18 cellular contexts compared by ENCODE assay signal in the genomic region with DNA sequence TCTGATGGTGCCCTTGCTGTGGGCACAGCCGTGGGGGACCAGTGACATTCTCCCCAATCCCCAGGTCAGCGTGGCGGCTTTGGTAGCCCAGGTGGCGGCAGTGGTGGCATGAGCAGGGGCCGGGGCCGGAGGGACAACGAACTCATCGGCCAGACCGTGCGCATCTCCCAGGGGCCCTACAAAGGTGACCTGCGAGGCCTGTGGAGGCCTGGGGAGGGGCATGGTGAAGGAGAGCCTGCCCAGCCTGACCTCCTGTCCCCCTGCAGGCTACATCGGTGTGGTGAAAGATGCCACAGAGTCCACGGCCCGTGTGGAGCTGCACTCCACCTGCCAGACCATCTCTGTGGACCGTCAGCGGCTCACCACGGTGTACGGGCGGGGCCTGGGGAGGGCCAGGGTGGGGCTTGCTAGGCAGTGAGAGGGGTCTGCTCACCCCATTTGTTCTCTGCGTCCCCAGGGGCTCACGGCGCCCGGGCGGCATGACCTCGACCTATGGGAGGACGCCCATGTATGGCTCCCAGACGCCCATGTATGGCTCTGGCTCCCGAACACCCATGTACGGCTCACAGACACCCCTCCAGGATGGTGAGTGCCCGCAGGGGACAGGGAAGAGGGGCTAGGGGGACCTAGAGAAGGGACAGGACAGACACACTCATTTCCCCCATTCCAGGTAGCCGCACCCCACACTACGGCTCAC. TPM values are rescaled to one million over a fixed set of nuclear protein-coding genes. Genes with fewer than 3 reads are reported as not detected.
DNase-seq lines count a peak whose midpoint lies in the region; ATAC-seq, FAIRE-seq and TF ChIP-seq lines count a peak whose summit lies in the region.
"Had no signal": no experiment of that assay in that cellular context is flagged by ENCODE, and none has a peak within 500 bp of the region (broad histone marks: within the 10 kb centered on the region; RNA-seq: fewer than 3 reads in every experiment).

No MANE protein-coding gene starts in this region.

- in situ Hi-C loops in HepG2 (cut with HindIII; ENCODE audit: extremely low pct_ligation_motif_present, low pct_unique_long_range_greater_than_20kb): no loop called here

- no TSS peak for BruUV-seq in HepG2 (replicated peaks; lab: Mats Ljungman, UMichigan)

- no peaks in the 10 kb centered on the region for H3K79me2 ChIP-seq in HepG2 (ENCODE audit: insufficient read depth, low read length)

- TF ChIP-seq POLR2A in HepG2 (IDR thresholded peaks at IDR 0.05; ENCODE audit: insufficient read depth in 1 of 2, low read depth in 2 of 2, low read length in 2 of 2): no peak
- TF ChIP-seq POLR2A in right lobe of liver (IDR thresholded peaks at IDR 0.05): no peak
- TF ChIP-seq POLR2A in gastroesophageal sphincter (IDR thresholded peaks at IDR 0.05): no peak

- TF ChIP-seq CTCF in HepG2 (CRISPR knock-in tag; IDR thresholded peaks at IDR 0.05) (no peak), right lobe of liver (IDR thresholded peaks at IDR 0.05) (no peak), gastroesophageal sphincter (IDR thresholded peaks at IDR 0.05) (no peak)

- 100% methylated on average over 6 of the region's 32 CpGs for WGBS in HepG2 (ENCODE audit: low lambda C conversion rate)
- no CpG with 5 or more reads among the region's 32 CpGs for WGBS in right lobe of liver (ENCODE audit: insufficient coverage, low coverage, low lambda C conversion rate, missing lambda C conversion rate)
- WGBS in gastroesophageal sphincter (ENCODE audit: low coverage in 1 of 2), 2 donors: 83% methylated on average over 1 of the region's 32 CpGs; no CpG with 5 or more reads in 1 of the 2 donors

- H3K4me3 Mint-ChIP-seq in stimulated activated effector memory CD8-positive, alpha-beta T cell treated with anti-CD3 and anti-CD28 coated beads, Interleukin-12 subunit alpha, Interleukin-12 subunit beta, amount 100 ng/mL, for 72 hours: no peak overlapping the region
- H3K4me3 Mint-ChIP-seq: CD8-positive, alpha-beta T cell; GM23338 had no signal

- FAIRE-seq in HepG2 (lab: Jason Lieb, UNC): no peak
- FAIRE-seq: GM12878, GM19239 had no signal

- H3K27me3 ChIP-seq in HepG2 (ENCODE audit: control insufficient read depth in 1 of 2, insufficient read depth in 2 of 2, low read length in 2 of 2): no peaks in the 10 kb centered on the region; a peak in 1 of 5 replicates
- no peaks in the 10 kb centered on the region for H3K27me3 ChIP-seq in right lobe of liver
- no peaks in the 10 kb centered on the region for H3K27me3 ChIP-seq in gastroesophageal sphincter
- H3K27me3 ChIP-seq: BLaER1 treated with 17β-estradiol and CSF1 and Interleukin-3, amounts not matched to agents 10 nM and 100 nM; Peyer's patch had no signal

- CTCF ChIA-PET in HepG2 (lab: Yijun Ruan, JAX; ENCODE audit: low intra/inter-chr PET ratio, low total read pairs): no interaction called here

- ATAC-seq in HepG2 (peak; percentile 7), right lobe of liver (no peak), left lobe of liver (peak; percentile 10), gastroesophageal sphincter (no peak)
- no peak for ATAC-seq in stimulated activated effector memory CD8-positive, alpha-beta T cell treated with anti-CD3 and anti-CD28 coated beads, Interleukin-12 subunit alpha, Interleukin-12 subunit beta, amount 100 ng/mL, for 72 hours
- ATAC-seq: CD8-positive, alpha-beta T cell; GM12878; GM23338; Right ventricle myocardium inferior had no signal

- H3K36me3 Mint-ChIP-seq in stimulated activated effector memory CD8-positive, alpha-beta T cell treated with anti-CD3 and anti-CD28 coated beads, Interleukin-12 subunit alpha, Interleukin-12 subunit beta, amount 100 ng/mL, for 72 hours: peaks cover 94% of the 10 kb centered on the region

- intact Hi-C loops in HepG2 (cut with micrococcal nuclease; ENCODE audit: unreplicated experiment) (no loop called here), right lobe of liver (cut with DNase I) (loop anchor here in 1 of 2 donors (10.0 kb wide), 1 partner anchor 62 kb away; a partner anchor contains a TSS)

- no peaks in the 10 kb centered on the region for H3K4me1 ChIP-seq in HepG2 (ENCODE audit: insufficient read depth, low read length)
- no peaks in the 10 kb centered on the region for H3K4me1 ChIP-seq in right lobe of liver
- H3K4me1 ChIP-seq in gastroesophageal sphincter: no peaks in the 10 kb centered on the region
- H3K4me1 ChIP-seq: Peyer's patch had no signal

- DNase-seq in HepG2 (ENCODE audit: low spot score) (no peak), right lobe of liver (no peak), left lobe of liver (ENCODE audit: low spot score) (no peak), NCI-H1436 treated with DMSO at 0.1 percent for 48 hours (lab: John Stamatoyannopoulos, UW) (no peak)
- DNase-seq in stimulated activated effector memory CD8-positive, alpha-beta T cell treated with anti-CD3 and anti-CD28 coated beads, Interleukin-12 subunit alpha, Interleukin-12 subunit beta, amount 100 ng/mL, for 72 hours (ENCODE audit: low spot score in 2 of 2): no peak
- DNase-seq: Calu3; CD8-positive, alpha-beta T cell; EL; NCI-H1105; NCI-H1694 treated with DMSO at 0.1 percent for 48 hours; Peyer's patch had no signal

- no peak overlapping the region for H3K4me3 ChIP-seq in HepG2 (replicated peaks in 1 of 3; ENCODE audit: insufficient read depth in 1 of 3, low read depth in 2 of 3, low read length in 3 of 3)
- H3K4me3 ChIP-seq in right lobe of liver: no peak overlapping the region
- H3K4me3 ChIP-seq in gastroesophageal sphincter: no peak overlapping the region
- H3K4me3 ChIP-seq: BLaER1 treated with 17β-estradiol and CSF1 and Interleukin-3, amounts not matched to agents 10 nM and 100 nM; GM12878; GM23338; Peyer's patch had no signal

- no peak overlapping the region for H2AFZ ChIP-seq in HepG2 (ENCODE audit: low read length)
- H2AFZ ChIP-seq: GM23338 had no signal

- H3K9me3 ChIP-seq in HepG2 (ENCODE audit: low read length) (no peaks in the 10 kb centered on the region), right lobe of liver (no peaks in the 10 kb centered on the region), gastroesophageal sphincter (no peaks in the 10 kb centered on the region)
- H3K9me3 ChIP-seq: BLaER1 treated with 17β-estradiol and CSF1 and Interleukin-3, amounts not matched to agents 10 nM and 100 nM; Peyer's patch had no signal

- TF ChIP-seq EP300 in HepG2 (IDR thresholded peaks at IDR 0.05; ENCODE audit: low read depth in 2 of 2, low read length in 2 of 2) (no peak), HepG2 (CRISPR knock-in tag; IDR thresholded peaks at IDR 0.05; ENCODE audit: borderline replicate concordance) (no peak), gastroesophageal sphincter (IDR thresholded peaks at IDR 0.05) (no peak)

- H3K9me3 Mint-ChIP-seq in stimulated activated effector memory CD8-positive, alpha-beta T cell treated with anti-CD3 and anti-CD28 coated beads, Interleukin-12 subunit alpha, Interleukin-12 subunit beta, amount 100 ng/mL, for 72 hours: no peaks in the 10 kb centered on the region
- H3K9me3 Mint-ChIP-seq: CD8-positive, alpha-beta T cell; GM23338 had no signal

- TF ChIP-seq RAD21 in HepG2 (CRISPR knock-in tag; IDR thresholded peaks at IDR 0.05): no peak

- no peaks in the 10 kb centered on the region for H4K20me1 ChIP-seq in HepG2 (ENCODE audit: insufficient read depth, low read length)

- H3K36me3 ChIP-seq in HepG2 (replicated peaks in 1 of 2; ENCODE audit: control insufficient read depth in 1 of 2, insufficient read depth in 2 of 2, low read length in 2 of 2) (peaks cover 46 to 81% of the 10 kb centered on the region in 2 experiments), right lobe of liver (peaks cover 4 to 72% (median 36%) of the 10 kb centered on the region in 4 donors), gastroesophageal sphincter (peaks cover 0 to 92% of the 10 kb centered on the region in 2 donors)

- POLR2A ChIA-PET in HepG2 (lab: Yijun Ruan, JAX): no interaction called here

- H3K9ac ChIP-seq in HepG2 (ENCODE audit: insufficient read depth, low read depth, low read length): no peak overlapping the region

- H3K27ac Mint-ChIP-seq in stimulated activated effector memory CD8-positive, alpha-beta T cell treated with anti-CD3 and anti-CD28 coated beads, Interleukin-12 subunit alpha, Interleukin-12 subunit beta, amount 100 ng/mL, for 72 hours: peak overlapping the region; percentile 88
- H3K27ac Mint-ChIP-seq: CD8-positive, alpha-beta T cell; GM23338 had no signal

- H3K27ac ChIP-seq in HepG2 (ENCODE audit: extremely low read length, insufficient read depth, low read length): no peak overlapping the region
- H3K27ac ChIP-seq in right lobe of liver: no peak overlapping the region
- H3K27ac ChIP-seq in gastroesophageal sphincter: no peak overlapping the region
- H3K27ac ChIP-seq: BLaER1 treated with 17β-estradiol and CSF1 and Interleukin-3, amounts not matched to agents 10 nM and 100 nM; Peyer's patch had no signal

- H3K4me1 Mint-ChIP-seq in stimulated activated effector memory CD8-positive, alpha-beta T cell treated with anti-CD3 and anti-CD28 coated beads, Interleukin-12 subunit alpha, Interleukin-12 subunit beta, amount 100 ng/mL, for 72 hours: peaks cover 32% of the 10 kb centered on the region

- H3K4me2 ChIP-seq in HepG2 (ENCODE audit: low read depth, low read length): no peak overlapping the region
- H3K4me2 ChIP-seq: BLaER1 treated with 17β-estradiol and CSF1 and Interleukin-3, amounts not matched to agents 10 nM and 100 nM; GM23338 had no signal

RNA-seq across cellular contexts. Expression of a gene that starts 7.7 kb away (rescaled TPM):
- 89.1 and 91.1 TPM in 2 replicates for total RNA-seq in HepG2 (2016; rRNA removed; fragmentation: Illumina TruSeq; extraction: Trizol)
- total RNA-seq in HepG2 (2016; cell fraction: cytosol; rRNA removed; fragmentation: Illumina TruSeq; extraction: Trizol; ENCODE audit: low read depth): 37.5 and 47.3 TPM in 2 replicates
- 85.4 and 88.5 TPM in 2 replicates for total RNA-seq in HepG2 (2016; cell fraction: insoluble cytoplasmic fraction; rRNA removed; fragmentation: Illumina TruSeq; extraction: Trizol)
- 43.0 and 47.2 TPM in 2 replicates for total RNA-seq in HepG2 (2016; cell fraction: membrane; rRNA removed; fragmentation: Illumina TruSeq; extraction: Trizol)
- 57.0 and 65.5 TPM in 2 replicates for total RNA-seq in HepG2 (2016; cell fraction: nucleus; rRNA removed; fragmentation: Illumina TruSeq; extraction: Trizol)
- polyA plus RNA-seq in HepG2 (2011; rRNA removed): 90.0 and 92.5 TPM in 2 replicates
- 85.2 and 108 TPM in 2 replicates for polyA plus RNA-seq in HepG2 (2011; cell fraction: cytosol; rRNA removed)
- polyA plus RNA-seq in HepG2 (2011; cell fraction: nucleus; rRNA removed): 135 and 143 TPM in 2 replicates
- 65.0 and 84.2 TPM in 2 replicates for polyA plus RNA-seq in HepG2 (2012)
- polyA plus RNA-seq in HepG2 (2016; cell fraction: cytosol; fragmentation: Illumina TruSeq; extraction: Trizol; ENCODE audit: low read depth): 41.8 and 47.0 TPM in 2 replicates
- polyA plus RNA-seq in HepG2 (2016; cell fraction: insoluble cytoplasmic fraction; fragmentation: Illumina TruSeq; extraction: Trizol; ENCODE audit: low read depth): 88.6 and 92.5 TPM in 2 replicates
- 38.0 and 40.4 TPM in 2 replicates for polyA plus RNA-seq in HepG2 (2016; cell fraction: membrane; fragmentation: Illumina TruSeq; extraction: Trizol; ENCODE audit: low read depth)
- 111 and 123 TPM in 2 replicates for polyA plus RNA-seq in HepG2 (2016; cell fraction: nucleus; fragmentation: Illumina TruSeq; extraction: Trizol; ENCODE audit: insufficient read depth, low read depth)
- polyA minus RNA-seq in HepG2 (2011; rRNA and poly(A)+ RNA removed; ENCODE audit: low replicate concordance): 121 and 194 TPM in 2 replicates
- polyA minus RNA-seq in HepG2 (2011; cell fraction: cytosol; rRNA and poly(A)+ RNA removed): 41.5 and 44.7 TPM in 2 replicates
- 42.4 and 52.5 TPM in 2 replicates for polyA minus RNA-seq in HepG2 (2011; cell fraction: nucleus; rRNA and poly(A)+ RNA removed)
- total RNA-seq in right lobe of liver: 10 to 100 TPM; 28.1 to 48.1 (median 31.3) TPM
- 31.7 TPM for total RNA-seq in left lobe of liver
- 10 to 100 TPM; 50.8 to 53.5 (median 52.4) TPM for total RNA-seq in gastroesophageal sphincter

RNA-seq across cellular contexts. Expression of a gene that starts 25.9 kb away (rescaled TPM):
- 0.35 and 0.53 TPM in 2 replicates for total RNA-seq in HepG2 (2016; rRNA removed; fragmentation: Illumina TruSeq; extraction: Trizol)
- total RNA-seq in HepG2 (2016; cell fraction: cytosol; rRNA removed; fragmentation: Illumina TruSeq; extraction: Trizol; ENCODE audit: low read depth): 1.4 and 1.6 TPM in 2 replicates
- 0.28 and 0.37 TPM in 2 replicates for total RNA-seq in HepG2 (2016; cell fraction: insoluble cytoplasmic fraction; rRNA removed; fragmentation: Illumina TruSeq; extraction: Trizol)
- 0.90 and 0.93 TPM in 2 replicates for total RNA-seq in HepG2 (2016; cell fraction: membrane; rRNA removed; fragmentation: Illumina TruSeq; extraction: Trizol)
- 0.16 and 0.31 TPM in 2 replicates for total RNA-seq in HepG2 (2016; cell fraction: nucleus; rRNA removed; fragmentation: Illumina TruSeq; extraction: Trizol)
- polyA plus RNA-seq in HepG2 (2011; rRNA removed): 0.55 and 0.60 TPM in 2 replicates
- polyA plus RNA-seq in HepG2 (2011; cell fraction: cytosol; rRNA removed): 0.60 and 0.64 TPM in 2 replicates
- 0.27 and 0.33 TPM in 2 replicates for polyA plus RNA-seq in HepG2 (2011; cell fraction: nucleus; rRNA removed)
- 0.39 and 0.51 TPM in 2 replicates for polyA plus RNA-seq in HepG2 (2012)
- 1.9 and 2.0 TPM in 2 replicates for polyA plus RNA-seq in HepG2 (2016; cell fraction: cytosol; fragmentation: Illumina TruSeq; extraction: Trizol; ENCODE audit: low read depth)
- 0.54 and 0.55 TPM in 2 replicates for polyA plus RNA-seq in HepG2 (2016; cell fraction: insoluble cytoplasmic fraction; fragmentation: Illumina TruSeq; extraction: Trizol; ENCODE audit: low read depth)
- polyA plus RNA-seq in HepG2 (2016; cell fraction: membrane; fragmentation: Illumina TruSeq; extraction: Trizol; ENCODE audit: low read depth): 0.90 and 1.1 TPM in 2 replicates
- 0.41 TPM in 2 replicates for polyA plus RNA-seq in HepG2 (2016; cell fraction: nucleus; fragmentation: Illumina TruSeq; extraction: Trizol; ENCODE audit: insufficient read depth, low read depth)
- polyA minus RNA-seq in HepG2 (2011; rRNA and poly(A)+ RNA removed; ENCODE audit: low replicate concordance): 0.42 and 0.63 TPM in 2 replicates
- polyA minus RNA-seq in HepG2 (2011; cell fraction: cytosol; rRNA and poly(A)+ RNA removed): not detected in 2 replicates
- 0.25 and 0.39 TPM in 2 replicates for polyA minus RNA-seq in HepG2 (2011; cell fraction: nucleus; rRNA and poly(A)+ RNA removed)
- not detected for total RNA-seq in right lobe of liver
- total RNA-seq in left lobe of liver: not detected
- total RNA-seq in gastroesophageal sphincter: not detected
- total RNA-seq: Right ventricle myocardium inferior had no signal

RNA-seq across cellular contexts. Expression of a gene that starts 27.5 kb away (rescaled TPM):
- total RNA-seq in HepG2 (2016; rRNA removed; fragmentation: Illumina TruSeq; extraction: Trizol) (34.9 and 48.2 TPM in 2 replicates), right lobe of liver (10 to 100 TPM; 42.3 to 60.8 (median 54.7) TPM), left lobe of liver (57.0 TPM), gastroesophageal sphincter (10 to 100 TPM; 71.5 to 99.1 (median 87.0) TPM)
- total RNA-seq in HepG2 (2016; cell fraction: cytosol; rRNA removed; fragmentation: Illumina TruSeq; extraction: Trizol; ENCODE audit: low read depth): 10.1 and 10.2 TPM in 2 replicates
- total RNA-seq in HepG2 (2016; cell fraction: insoluble cytoplasmic fraction; rRNA removed; fragmentation: Illumina TruSeq; extraction: Trizol): 31.0 and 56.4 TPM in 2 replicates
- 24.1 and 24.5 TPM in 2 replicates for total RNA-seq in HepG2 (2016; cell fraction: membrane; rRNA removed; fragmentation: Illumina TruSeq; extraction: Trizol)
- 40.8 and 47.1 TPM in 2 replicates for total RNA-seq in HepG2 (2016; cell fraction: nucleus; rRNA removed; fragmentation: Illumina TruSeq; extraction: Trizol)
- polyA plus RNA-seq in HepG2 (2011; rRNA removed): 49.0 and 51.7 TPM in 2 replicates
- polyA plus RNA-seq in HepG2 (2011; cell fraction: cytosol; rRNA removed): 25.7 and 31.7 TPM in 2 replicates
- 253 and 283 TPM in 2 replicates for polyA plus RNA-seq in HepG2 (2011; cell fraction: nucleus; rRNA removed)
- 67.2 and 69.5 TPM in 2 replicates for polyA plus RNA-seq in HepG2 (2012)
- polyA plus RNA-seq in HepG2 (2016; cell fraction: cytosol; fragmentation: Illumina TruSeq; extraction: Trizol; ENCODE audit: low read depth): 6.0 and 6.1 TPM in 2 replicates
- 36.5 and 56.7 TPM in 2 replicates for polyA plus RNA-seq in HepG2 (2016; cell fraction: insoluble cytoplasmic fraction; fragmentation: Illumina TruSeq; extraction: Trizol; ENCODE audit: low read depth)
- 12.5 and 14.4 TPM in 2 replicates for polyA plus RNA-seq in HepG2 (2016; cell fraction: membrane; fragmentation: Illumina TruSeq; extraction: Trizol; ENCODE audit: low read depth)
- 151 and 174 TPM in 2 replicates for polyA plus RNA-seq in HepG2 (2016; cell fraction: nucleus; fragmentation: Illumina TruSeq; extraction: Trizol; ENCODE audit: insufficient read depth, low read depth)
- 47.0 and 62.8 TPM in 2 replicates for polyA minus RNA-seq in HepG2 (2011; rRNA and poly(A)+ RNA removed; ENCODE audit: low replicate concordance)
- polyA minus RNA-seq in HepG2 (2011; cell fraction: cytosol; rRNA and poly(A)+ RNA removed): 24.6 and 28.9 TPM in 2 replicates
- polyA minus RNA-seq in HepG2 (2011; cell fraction: nucleus; rRNA and poly(A)+ RNA removed): 41.6 and 42.1 TPM in 2 replicates

RNA-seq across cellular contexts. Expression of a gene that starts 37.1 kb away (rescaled TPM):
- 488 and 790 TPM in 2 replicates for total RNA-seq in HepG2 (2016; rRNA removed; fragmentation: Illumina TruSeq; extraction: Trizol)
- total RNA-seq in HepG2 (2016; cell fraction: cytosol; rRNA removed; fragmentation: Illumina TruSeq; extraction: Trizol; ENCODE audit: low read depth): 875 and 1,100 TPM in 2 replicates
- 524 and 648 TPM in 2 replicates for total RNA-seq in HepG2 (2016; cell fraction: insoluble cytoplasmic fraction; rRNA removed; fragmentation: Illumina TruSeq; extraction: Trizol)
- 1,389 and 1,434 TPM in 2 replicates for total RNA-seq in HepG2 (2016; cell fraction: membrane; rRNA removed; fragmentation: Illumina TruSeq; extraction: Trizol)
- total RNA-seq in HepG2 (2016; cell fraction: nucleus; rRNA removed; fragmentation: Illumina TruSeq; extraction: Trizol): 216 and 289 TPM in 2 replicates
- polyA plus RNA-seq in HepG2 (2011; rRNA removed): 2,583 and 2,596 TPM in 2 replicates
- 6,196 and 9,335 TPM in 2 replicates for polyA plus RNA-seq in HepG2 (2011; cell fraction: cytosol; rRNA removed)
- 2,074 and 2,083 TPM in 2 replicates for polyA plus RNA-seq in HepG2 (2011; cell fraction: nucleus; rRNA removed)
- 3,042 and 3,601 TPM in 2 replicates for polyA plus RNA-seq in HepG2 (2012)
- 3,994 and 4,562 TPM in 2 replicates for polyA plus RNA-seq in HepG2 (2016; cell fraction: cytosol; fragmentation: Illumina TruSeq; extraction: Trizol; ENCODE audit: low read depth)
- 2,744 and 2,812 TPM in 2 replicates for polyA plus RNA-seq in HepG2 (2016; cell fraction: insoluble cytoplasmic fraction; fragmentation: Illumina TruSeq; extraction: Trizol; ENCODE audit: low read depth)
- 5,655 and 5,989 TPM in 2 replicates for polyA plus RNA-seq in HepG2 (2016; cell fraction: membrane; fragmentation: Illumina TruSeq; extraction: Trizol; ENCODE audit: low read depth)
- 1,642 and 1,701 TPM in 2 replicates for polyA plus RNA-seq in HepG2 (2016; cell fraction: nucleus; fragmentation: Illumina TruSeq; extraction: Trizol; ENCODE audit: insufficient read depth, low read depth)
- polyA minus RNA-seq in HepG2 (2011; rRNA and poly(A)+ RNA removed; ENCODE audit: low replicate concordance): 2,434 and 2,985 TPM in 2 replicates
- 1,333 and 1,373 TPM in 2 replicates for polyA minus RNA-seq in HepG2 (2011; cell fraction: cytosol; rRNA and poly(A)+ RNA removed)
- 311 and 415 TPM in 2 replicates for polyA minus RNA-seq in HepG2 (2011; cell fraction: nucleus; rRNA and poly(A)+ RNA removed)
- total RNA-seq in right lobe of liver: 100 to 1,000 TPM; 448 to 643 (median 568) TPM
- 668 TPM for total RNA-seq in left lobe of liver
- 1,000 to 10,000 TPM; 1,023 to 1,769 (median 1,110) TPM for total RNA-seq in gastroesophageal sphincter

RNA-seq across cellular contexts. Expression of a gene that starts 42.0 kb away (rescaled TPM):
- total RNA-seq in HepG2 (2016; rRNA removed; fragmentation: Illumina TruSeq; extraction: Trizol) (not detected in 2 replicates), right lobe of liver (not detected), left lobe of liver (not detected), gastroesophageal sphincter (not detected)
- total RNA-seq in HepG2 (2016; cell fraction: cytosol; rRNA removed; fragmentation: Illumina TruSeq; extraction: Trizol; ENCODE audit: low read depth): not detected in 2 replicates
- total RNA-seq in HepG2 (2016; cell fraction: insoluble cytoplasmic fraction; rRNA removed; fragmentation: Illumina TruSeq; extraction: Trizol): not detected in 2 replicates
- not detected in 2 replicates for total RNA-seq in HepG2 (2016; cell fraction: membrane; rRNA removed; fragmentation: Illumina TruSeq; extraction: Trizol)
- 0.47 TPM in 1 of 2 replicates, not detected in the other for total RNA-seq in HepG2 (2016; cell fraction: nucleus; rRNA removed; fragmentation: Illumina TruSeq; extraction: Trizol)
- not detected in 2 replicates for polyA plus RNA-seq in HepG2 (2011; rRNA removed)
- not detected in 2 replicates for polyA plus RNA-seq in HepG2 (2011; cell fraction: cytosol; rRNA removed)
- 0.17 and 0.76 TPM in 2 replicates for polyA plus RNA-seq in HepG2 (2011; cell fraction: nucleus; rRNA removed)
- polyA plus RNA-seq in HepG2 (2012): not detected in 2 replicates
- not detected in 2 replicates for polyA plus RNA-seq in HepG2 (2016; cell fraction: cytosol; fragmentation: Illumina TruSeq; extraction: Trizol; ENCODE audit: low read depth)
- polyA plus RNA-seq in HepG2 (2016; cell fraction: insoluble cytoplasmic fraction; fragmentation: Illumina TruSeq; extraction: Trizol; ENCODE audit: low read depth): not detected in 2 replicates
- polyA plus RNA-seq in HepG2 (2016; cell fraction: membrane; fragmentation: Illumina TruSeq; extraction: Trizol; ENCODE audit: low read depth): not detected in 2 replicates
- not detected in 2 replicates for polyA plus RNA-seq in HepG2 (2016; cell fraction: nucleus; fragmentation: Illumina TruSeq; extraction: Trizol; ENCODE audit: insufficient read depth, low read depth)
- polyA minus RNA-seq in HepG2 (2011; rRNA and poly(A)+ RNA removed; ENCODE audit: low replicate concordance): not detected in 2 replicates
- polyA minus RNA-seq in HepG2 (2011; cell fraction: cytosol; rRNA and poly(A)+ RNA removed): not detected in 2 replicates
- polyA minus RNA-seq in HepG2 (2011; cell fraction: nucleus; rRNA and poly(A)+ RNA removed): not detected in 2 replicates
- total RNA-seq: Calu3; CD8-positive, alpha-beta T cell; GM12878; NCI-H460; Peyer's patch; Right ventricle myocardium inferior had no signal
- polyA plus RNA-seq: GM12878 had no signal

Comparison
In these comparisons a context has a peak if more than half of its experiments do, and no peak if none do; other contexts are left out.
1. ATAC-seq: peak in HepG2 (single experiment) and left lobe of liver (single experiment); none in right lobe of liver (0 of 4), stimulated activated effector memory CD8-positive, alpha-beta T cell treated with anti-CD3 and anti-CD28 coated beads, Interleukin-12 subunit alpha, Interleukin-12 subunit beta, amount 100 ng/mL, for 72 hours (single experiment) and gastroesophageal sphincter (single experiment).